Comparison of ENCODE assay signal across 40 cellular contexts in genomic region chr19:57025491-57025890, GRCh38.
"Had no signal": no experiment of that assay in that cellular context is flagged by ENCODE, and none has a peak within 500 bp of the region (broad histone marks: within the 10 kb centered on the region; RNA-seq: fewer than 3 reads in every experiment).

No MANE protein-coding gene starts in this region.

- H3K4me1 ChIP-seq: adrenal gland, ascending aorta, body of pancreas, breast epithelium had no signal

- FAIRE-seq: astrocyte, bronchial epithelial cell had no signal

- H3K27me3 ChIP-seq: adrenal gland, ascending aorta, body of pancreas, brain microvascular endothelial cell, breast epithelium, cardiac muscle cell had no signal

- H3K4me1 Mint-ChIP-seq: activated naive CD4-positive, alpha-beta T cell treated with anti-CD3 and anti-CD28 coated beads, Interleukin-2, amount 10 ng/mL, durations not matched to agents 7 days and 5 days; activated naive CD4-positive, alpha-beta T cell treated with anti-CD3 and anti-CD28 coated beads, Interleukin-2, amount 50 U/mL, for 24 hours; activated naive CD8-positive, alpha-beta T cell treated with anti-CD3 and anti-CD28 coated beads for 36 hours; activated naive CD8-positive, alpha-beta T cell treated with anti-CD3 and anti-CD28 coated beads, Interleukin-2, amount 10 ng/mL, durations not matched to agents 7 days and 5 days; activated naive CD8-positive, alpha-beta T cell treated with anti-CD3 and anti-CD28 coated beads, Interleukin-2, amount 50 U/mL, for 24 hours; activated T-helper 17 cell treated with anti-CD3 and anti-CD28 coated beads, Interleukin-2, amount 50 U/mL, for 72 hours; brain; central memory CD8-positive, alpha-beta T cell had no signal

- DNase-seq: activated effector memory CD4-positive, alpha-beta T cell treated with anti-CD3 and anti-CD28 coated beads, Interleukin-2, amount 50 U/mL, for 16 hours; activated effector memory CD4-positive, alpha-beta T cell treated with Interleukin-2 at 50 U/mL for 16 hours; activated gamma-delta T cell; activated gamma-delta T cell treated with Interleukin-2 at 50 U/mL for 16 hours; activated naive CD4-positive, alpha-beta T cell; activated naive CD4-positive, alpha-beta T cell treated with anti-CD3 and anti-CD28 coated beads for 36 hours; activated naive CD4-positive, alpha-beta T cell treated with anti-CD3 and anti-CD28 coated beads, Interleukin-2, amount 10 ng/mL, durations not matched to agents 7 days and 5 days; activated naive CD4-positive, alpha-beta T cell treated with anti-CD3 and anti-CD28 coated beads, Interleukin-2, amount 50 U/mL, for 16 hours; activated naive CD4-positive, alpha-beta T cell treated with Interleukin-2 at 50 U/mL for 16 hours; activated naive CD8-positive, alpha-beta T cell treated with anti-CD3 and anti-CD28 coated beads for 36 hours; activated naive CD8-positive, alpha-beta T cell treated with anti-CD3 and anti-CD28 coated beads, Interleukin-2, amount 10 ng/mL, durations not matched to agents 7 days and 5 days; activated naive CD8-positive, alpha-beta T cell treated with anti-CD3 and anti-CD28 coated beads, Interleukin-2, amount 50 U/mL, for 24 hours; activated T-cell treated with anti-CD3 and anti-CD28 coated beads, Interleukin-2, amount 50 U/mL, for 1 hour; activated T-cell treated with anti-CD3 and anti-CD28 coated beads, Interleukin-2, amount 50 U/mL, for 24 hours; activated T-cell treated with anti-CD3 and anti-CD28 coated beads, Interleukin-2, amount 50 U/mL, for 4 hours; activated T-cell treated with anti-CD3 and anti-CD28 coated beads, Interleukin-2, amount 50 U/mL, for 48 hours; activated T-cell treated with anti-CD3 and anti-CD28 coated beads, Interleukin-2, amount 50 U/mL, for 72 hours; adrenal gland; amniotic stem cell; amygdala; anterior cingulate cortex; aorta; body of pancreas; brain microvascular endothelial cell; caudate nucleus; central memory CD4-positive, alpha-beta T cell; cerebellar nuclear complex had no signal

- H3K27me3 Mint-ChIP-seq: activated naive CD4-positive, alpha-beta T cell treated with anti-CD3 and anti-CD28 coated beads, Interleukin-2, amount 10 ng/mL, durations not matched to agents 7 days and 5 days; activated naive CD4-positive, alpha-beta T cell treated with anti-CD3 and anti-CD28 coated beads, Interleukin-2, amount 50 U/mL, for 24 hours; activated naive CD8-positive, alpha-beta T cell treated with anti-CD3 and anti-CD28 coated beads, Interleukin-2, amount 10 ng/mL, durations not matched to agents 7 days and 5 days; activated naive CD8-positive, alpha-beta T cell treated with anti-CD3 and anti-CD28 coated beads, Interleukin-2, amount 50 U/mL, for 24 hours; activated T-cell treated with anti-CD3 and anti-CD28 coated beads, Interleukin-2, amount 50 U/mL, for 24 hours; activated T-helper 17 cell treated with anti-CD3 and anti-CD28 coated beads, Interleukin-2, amount 50 U/mL, for 72 hours; central memory CD8-positive, alpha-beta T cell had no signal

- H3K36me3 ChIP-seq: adrenal gland, ascending aorta, brain microvascular endothelial cell, breast epithelium, cardiac muscle cell had no signal

- H3K4me3 ChIP-seq: adrenal gland, ascending aorta, body of pancreas, breast epithelium, cardiac muscle cell had no signal

- ATAC-seq: activated naive CD4-positive, alpha-beta T cell treated with anti-CD3 and anti-CD28 coated beads, Interleukin-2, amount 50 U/mL, for 72 hours; activated naive CD8-positive, alpha-beta T cell treated with anti-CD3 and anti-CD28 coated beads, Interleukin-2, amount 50 U/mL, for 24 hours; activated T-cell treated with anti-CD3 and anti-CD28 coated beads, Interleukin-2, amount 50 U/mL, for 4 hours; activated T-cell treated with anti-CD3 and anti-CD28 coated beads, Interleukin-2, amount 50 U/mL, for 72 hours; activated T-helper 17 cell treated with anti-CD3 and anti-CD28 coated beads, Interleukin-2, amount 50 U/mL, for 72 hours; body of pancreas had no signal

- H3K9me3 ChIP-seq: adrenal gland had no signal

- H3K4me3 Mint-ChIP-seq: activated naive CD4-positive, alpha-beta T cell treated with anti-CD3 and anti-CD28 coated beads for 36 hours; activated naive CD4-positive, alpha-beta T cell treated with anti-CD3 and anti-CD28 coated beads, Interleukin-2, amount 10 ng/mL, durations not matched to agents 7 days and 5 days; activated naive CD4-positive, alpha-beta T cell treated with anti-CD3 and anti-CD28 coated beads, Interleukin-2, amount 50 U/mL, for 24 hours; activated naive CD8-positive, alpha-beta T cell; activated naive CD8-positive, alpha-beta T cell treated with anti-CD3 and anti-CD28 coated beads for 36 hours; activated naive CD8-positive, alpha-beta T cell treated with anti-CD3 and anti-CD28 coated beads, Interleukin-2, amount 10 ng/mL, durations not matched to agents 7 days and 5 days; activated naive CD8-positive, alpha-beta T cell treated with anti-CD3 and anti-CD28 coated beads, Interleukin-2, amount 50 U/mL, for 24 hours; activated T-cell treated with anti-CD3 and anti-CD28 coated beads, Interleukin-2, amount 50 U/mL, for 24 hours; activated T-cell treated with anti-CD3 and anti-CD28 coated beads, Interleukin-2, amount 50 U/mL, for 4 hours; activated T-cell treated with anti-CD3 and anti-CD28 coated beads, Interleukin-2, amount 50 U/mL, for 72 hours; activated T-helper 1 cell treated with anti-CD3 and anti-CD28 coated beads, Interleukin-12 subunit alpha, Interleukin-12 subunit beta, Interleukin-2, Interleukin-4 antibody, amounts not matched to agents 30 ng/mL and 10 ng/mL and 1 ng/mL, durations not matched to agents 14 hours and 24 hours and 36 hours; activated T-helper 17 cell treated with anti-CD3 and anti-CD28 coated beads, Interleukin-2, amount 50 U/mL, for 72 hours; brain; central memory CD8-positive, alpha-beta T cell had no signal

- H3K36me3 Mint-ChIP-seq: activated naive CD4-positive, alpha-beta T cell treated with anti-CD3 and anti-CD28 coated beads, Interleukin-2, amount 10 ng/mL, durations not matched to agents 7 days and 5 days; activated naive CD8-positive, alpha-beta T cell treated with anti-CD3 and anti-CD28 coated beads for 36 hours; activated naive CD8-positive, alpha-beta T cell treated with anti-CD3 and anti-CD28 coated beads, Interleukin-2, amount 10 ng/mL, durations not matched to agents 7 days and 5 days; brain had no signal

- H3K27ac ChIP-seq: adrenal gland, ascending aorta, body of pancreas, brain microvascular endothelial cell, breast epithelium, cardiac muscle cell had no signal

- H3K27ac Mint-ChIP-seq: activated naive CD4-positive, alpha-beta T cell treated with anti-CD3 and anti-CD28 coated beads for 36 hours; activated naive CD4-positive, alpha-beta T cell treated with anti-CD3 and anti-CD28 coated beads, Interleukin-2, amount 10 ng/mL, durations not matched to agents 7 days and 5 days; activated naive CD4-positive, alpha-beta T cell treated with anti-CD3 and anti-CD28 coated beads, Interleukin-2, amount 50 U/mL, for 24 hours; activated naive CD4-positive, alpha-beta T cell treated with anti-CD3 and anti-CD28 coated beads, Interleukin-2, amount 50 U/mL, for 72 hours; activated naive CD8-positive, alpha-beta T cell; activated naive CD8-positive, alpha-beta T cell treated with anti-CD3 and anti-CD28 coated beads for 36 hours; activated naive CD8-positive, alpha-beta T cell treated with anti-CD3 and anti-CD28 coated beads, Interleukin-2, amount 10 ng/mL, durations not matched to agents 7 days and 5 days; activated naive CD8-positive, alpha-beta T cell treated with anti-CD3 and anti-CD28 coated beads, Interleukin-2, amount 50 U/mL, for 24 hours; activated T-cell treated with anti-CD3 and anti-CD28 coated beads, Interleukin-2, amount 50 U/mL, for 24 hours; activated T-cell treated with anti-CD3 and anti-CD28 coated beads, Interleukin-2, amount 50 U/mL, for 72 hours; activated T-helper 1 cell treated with anti-CD3 and anti-CD28 coated beads, Interleukin-12 subunit alpha, Interleukin-12 subunit beta, Interleukin-2, Interleukin-4 antibody, amounts not matched to agents 30 ng/mL and 10 ng/mL and 1 ng/mL, durations not matched to agents 14 hours and 24 hours and 36 hours; activated T-helper 17 cell treated with anti-CD3 and anti-CD28 coated beads, Interleukin-2, amount 50 U/mL, for 72 hours; activated T-helper 2 cell treated with anti-CD3 and anti-CD28 coated beads, Interferon-gamma antibody, Interleukin-2, Interleukin-4, amounts not matched to agents 10 μg/mL and 5 μg/mL and 100 μg/mL, durations not matched to agents 14 hours and 24 hours and 36 hours; brain had no signal
